1 cellular context compared by ENCODE assay signal in the genomic region with DNA sequence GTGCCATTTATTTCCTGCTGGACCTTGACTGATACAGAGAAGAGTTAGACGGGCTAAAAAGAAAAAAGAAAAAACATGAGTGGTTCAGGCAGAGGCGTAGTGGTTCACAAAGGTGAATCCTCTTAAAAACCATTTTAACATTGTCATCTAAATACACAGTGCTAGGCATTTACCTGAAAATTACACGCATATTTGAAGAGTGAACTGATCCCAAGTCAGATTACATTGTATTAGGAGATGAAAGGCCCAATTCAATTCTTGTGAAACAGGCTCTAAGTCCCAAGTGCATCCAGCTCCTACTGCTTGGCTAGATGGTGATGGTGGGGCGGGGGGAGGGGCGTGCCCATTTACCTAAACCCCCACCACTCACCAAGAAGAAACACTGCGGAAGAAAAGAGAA.
TF ChIP-seq lines count a peak whose summit lies in the region.

No MANE protein-coding gene starts in this region.

TF ChIP-seq in HepG2, 621 proteins besides CTCF, POLR2A, EP300 and RAD21 (continued from another document and continues in another):
- TF ChIP-seq, protein P1, sequence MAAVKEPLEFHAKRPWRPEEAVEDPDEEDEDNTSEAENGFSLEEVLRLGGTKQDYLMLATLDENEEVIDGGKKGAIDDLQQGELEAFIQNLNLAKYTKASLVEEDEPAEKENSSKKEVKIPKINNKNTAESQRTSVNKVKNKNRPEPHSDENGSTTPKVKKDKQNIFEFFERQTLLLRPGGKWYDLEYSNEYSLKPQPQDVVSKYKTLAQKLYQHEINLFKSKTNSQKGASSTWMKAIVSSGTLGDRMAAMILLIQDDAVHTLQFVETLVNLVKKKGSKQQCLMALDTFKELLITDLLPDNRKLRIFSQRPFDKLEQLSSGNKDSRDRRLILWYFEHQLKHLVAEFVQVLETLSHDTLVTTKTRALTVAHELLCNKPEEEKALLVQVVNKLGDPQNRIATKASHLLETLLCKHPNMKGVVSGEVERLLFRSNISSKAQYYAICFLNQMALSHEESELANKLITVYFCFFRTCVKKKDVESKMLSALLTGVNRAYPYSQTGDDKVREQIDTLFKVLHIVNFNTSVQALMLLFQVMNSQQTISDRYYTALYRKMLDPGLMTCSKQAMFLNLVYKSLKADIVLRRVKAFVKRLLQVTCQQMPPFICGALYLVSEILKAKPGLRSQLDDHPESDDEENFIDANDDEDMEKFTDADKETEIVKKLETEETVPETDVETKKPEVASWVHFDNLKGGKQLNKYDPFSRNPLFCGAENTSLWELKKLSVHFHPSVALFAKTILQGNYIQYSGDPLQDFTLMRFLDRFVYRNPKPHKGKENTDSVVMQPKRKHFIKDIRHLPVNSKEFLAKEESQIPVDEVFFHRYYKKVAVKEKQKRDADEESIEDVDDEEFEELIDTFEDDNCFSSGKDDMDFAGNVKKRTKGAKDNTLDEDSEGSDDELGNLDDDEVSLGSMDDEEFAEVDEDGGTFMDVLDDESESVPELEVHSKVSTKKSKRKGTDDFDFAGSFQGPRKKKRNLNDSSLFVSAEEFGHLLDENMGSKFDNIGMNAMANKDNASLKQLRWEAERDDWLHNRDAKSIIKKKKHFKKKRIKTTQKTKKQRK (IDR thresholded peaks at IDR 0.05; ENCODE audit: low read length), result no peak
- TF ChIP-seq TRIM24 (CRISPR knock-in tag; IDR thresholded peaks at IDR 0.05) (peak; percentile 74; the same call in 1 of the 2 replicates), CCDC6 (CRISPR knock-in tag; IDR thresholded peaks at IDR 0.05) (no peak; the same call in 1 of the 2 replicates), ZNF883 (CRISPR knock-in tag; IDR thresholded peaks at IDR 0.05; ENCODE audit: not compliant biosample characterization) (no peak), ATF7 (IDR thresholded peaks at IDR 0.05) (no peak), ATF7 (CRISPR knock-in tag; IDR thresholded peaks at IDR 0.05) (no peak), TARDBP (CRISPR knock-in tag; IDR thresholded peaks at IDR 0.05) (0 out of 2 replicates have a peak, but pooled peaks have one; percentile 39), SRSF4 (IDR thresholded peaks at IDR 0.05; ENCODE audit: low read depth, low read length, poor library complexity, severe bottlenecking) (no peak), ZFYVE20 (CRISPR knock-in tag; IDR thresholded peaks at IDR 0.05; ENCODE audit: borderline replicate concordance, low read depth) (no peak), MTF2 (CRISPR knock-in tag; IDR thresholded peaks at IDR 0.05; ENCODE audit: borderline replicate concordance) (no peak), GATAD2A (CRISPR knock-in tag; IDR thresholded peaks at IDR 0.05) (0 out of 2 replicates have a peak, but pooled peaks have one; percentile 37), KDM6A (CRISPR knock-in tag; IDR thresholded peaks at IDR 0.05; ENCODE audit: low read depth) (peak; percentile 27; the same call in 1 of the 2 replicates), POLR2AphosphoS2 (IDR thresholded peaks at IDR 0.05; ENCODE audit: low read depth, low read length) (no peak), KDM1A (CRISPR knock-in tag; IDR thresholded peaks at IDR 0.05) (no peak), HOXA7 (CRISPR knock-in tag; IDR thresholded peaks at IDR 0.05) (no peak), JUN (CRISPR knock-in tag; IDR thresholded peaks at IDR 0.05) (no peak), YY1 (IDR thresholded peaks at IDR 0.05; ENCODE audit: insufficient read depth, insufficient replicate concordance, low read depth, low read length) (no peak), ZEB1 (IDR thresholded peaks at IDR 0.05; ENCODE audit: insufficient replicate concordance, low read depth) (peak; percentile 98), ZNF749 (CRISPR knock-in tag; IDR thresholded peaks at IDR 0.05; ENCODE audit: borderline replicate concordance) (0 out of 2 replicates have a peak, but pooled peaks have one; percentile 21), GATAD1 (CRISPR knock-in tag; IDR thresholded peaks at IDR 0.05) (no peak), ZNF605 (CRISPR knock-in tag; IDR thresholded peaks at IDR 0.05) (no peak), SKI (IDR thresholded peaks at IDR 0.05; ENCODE audit: partially characterized antibody) (peak; percentile 28), HDAC1 (CRISPR knock-in tag; IDR thresholded peaks at IDR 0.05) (no peak), ZNF225 (CRISPR knock-in tag; IDR thresholded peaks at IDR 0.05) (no peak), MIER3 (CRISPR knock-in tag; IDR thresholded peaks at IDR 0.05; ENCODE audit: borderline replicate concordance) (0 out of 2 replicates have a peak, but pooled peaks have one; percentile 23), ATF1 (CRISPR knock-in tag; IDR thresholded peaks at IDR 0.05) (no peak), PTBP1 (IDR thresholded peaks at IDR 0.05; ENCODE audit: low read depth, low read length, poor library complexity, severe bottlenecking) (no peak), GTF3A (CRISPR knock-in tag; conservative IDR thresholded peaks at IDR 0.05) (no peak), IKZF4 (CRISPR knock-in tag; IDR thresholded peaks at IDR 0.05; ENCODE audit: borderline replicate concordance, low read depth, not compliant biosample characterization) (no peak), CEBPG (CRISPR knock-in tag; IDR thresholded peaks at IDR 0.05) (peak; percentile 46), RARA (CRISPR knock-in tag; IDR thresholded peaks at IDR 0.05) (0 out of 2 replicates have a peak, but pooled peaks have one; percentile 26), NR2F6 (IDR thresholded peaks at IDR 0.05) (no peak), NR2F6 (CRISPR knock-in tag; IDR thresholded peaks at IDR 0.05) (no peak), ASH2L (IDR thresholded peaks at IDR 0.05; ENCODE audit: insufficient read length, low read depth, low read length) (peak; percentile 44)
- TF ChIP-seq, protein P2, sequence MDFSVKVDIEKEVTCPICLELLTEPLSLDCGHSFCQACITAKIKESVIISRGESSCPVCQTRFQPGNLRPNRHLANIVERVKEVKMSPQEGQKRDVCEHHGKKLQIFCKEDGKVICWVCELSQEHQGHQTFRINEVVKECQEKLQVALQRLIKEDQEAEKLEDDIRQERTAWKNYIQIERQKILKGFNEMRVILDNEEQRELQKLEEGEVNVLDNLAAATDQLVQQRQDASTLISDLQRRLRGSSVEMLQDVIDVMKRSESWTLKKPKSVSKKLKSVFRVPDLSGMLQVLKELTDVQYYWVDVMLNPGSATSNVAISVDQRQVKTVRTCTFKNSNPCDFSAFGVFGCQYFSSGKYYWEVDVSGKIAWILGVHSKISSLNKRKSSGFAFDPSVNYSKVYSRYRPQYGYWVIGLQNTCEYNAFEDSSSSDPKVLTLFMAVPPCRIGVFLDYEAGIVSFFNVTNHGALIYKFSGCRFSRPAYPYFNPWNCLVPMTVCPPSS (IDR thresholded peaks at IDR 0.05), result no peak
- TF ChIP-seq, protein P3, sequence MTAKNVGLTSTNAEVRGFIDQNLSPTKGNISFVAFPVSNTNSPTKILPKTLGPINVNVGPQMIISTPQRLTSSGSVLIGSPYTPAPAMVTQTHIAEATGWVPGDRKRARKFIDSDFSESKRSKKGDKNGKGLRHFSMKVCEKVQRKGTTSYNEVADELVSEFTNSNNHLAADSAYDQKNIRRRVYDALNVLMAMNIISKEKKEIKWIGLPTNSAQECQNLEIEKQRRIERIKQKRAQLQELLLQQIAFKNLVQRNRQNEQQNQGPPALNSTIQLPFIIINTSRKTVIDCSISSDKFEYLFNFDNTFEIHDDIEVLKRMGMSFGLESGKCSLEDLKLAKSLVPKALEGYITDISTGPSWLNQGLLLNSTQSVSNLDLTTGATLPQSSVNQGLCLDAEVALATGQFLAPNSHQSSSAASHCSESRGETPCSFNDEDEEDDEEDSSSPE (CRISPR knock-in tag; IDR thresholded peaks at IDR 0.05), result no peak
- TF ChIP-seq, protein P4, sequence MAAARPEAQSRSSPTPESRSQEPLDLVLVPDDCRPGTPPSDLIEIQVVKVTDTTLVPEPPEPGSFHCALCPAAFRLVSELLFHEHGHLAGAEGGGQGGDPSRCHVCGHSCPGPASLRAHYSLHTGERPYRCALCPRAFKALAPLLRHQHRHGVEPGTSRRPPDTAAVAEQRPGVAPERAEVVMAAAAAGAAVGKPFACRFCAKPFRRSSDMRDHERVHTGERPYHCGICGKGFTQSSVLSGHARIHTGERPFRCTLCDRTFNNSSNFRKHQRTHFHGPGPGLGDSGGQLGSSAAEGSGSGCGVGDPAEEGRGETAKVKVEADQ (CRISPR knock-in tag; IDR thresholded peaks at IDR 0.05; ENCODE audit: borderline replicate concordance), result no peak
- TF ChIP-seq, protein P5, sequence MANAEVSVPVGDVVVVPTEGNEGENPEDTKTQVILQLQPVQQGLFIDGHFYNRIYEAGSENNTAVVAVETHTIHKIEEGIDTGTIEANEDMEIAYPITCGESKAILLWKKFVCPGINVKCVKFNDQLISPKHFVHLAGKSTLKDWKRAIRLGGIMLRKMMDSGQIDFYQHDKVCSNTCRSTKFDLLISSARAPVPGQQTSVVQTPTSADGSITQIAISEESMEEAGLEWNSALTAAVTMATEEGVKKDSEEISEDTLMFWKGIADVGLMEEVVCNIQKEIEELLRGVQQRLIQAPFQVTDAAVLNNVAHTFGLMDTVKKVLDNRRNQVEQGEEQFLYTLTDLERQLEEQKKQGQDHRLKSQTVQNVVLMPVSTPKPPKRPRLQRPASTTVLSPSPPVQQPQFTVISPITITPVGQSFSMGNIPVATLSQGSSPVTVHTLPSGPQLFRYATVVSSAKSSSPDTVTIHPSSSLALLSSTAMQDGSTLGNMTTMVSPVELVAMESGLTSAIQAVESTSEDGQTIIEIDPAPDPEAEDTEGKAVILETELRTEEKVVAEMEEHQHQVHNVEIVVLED (CRISPR knock-in tag; IDR thresholded peaks at IDR 0.05; ENCODE audit: borderline replicate concordance), result no peak
- TF ChIP-seq, protein P6, sequence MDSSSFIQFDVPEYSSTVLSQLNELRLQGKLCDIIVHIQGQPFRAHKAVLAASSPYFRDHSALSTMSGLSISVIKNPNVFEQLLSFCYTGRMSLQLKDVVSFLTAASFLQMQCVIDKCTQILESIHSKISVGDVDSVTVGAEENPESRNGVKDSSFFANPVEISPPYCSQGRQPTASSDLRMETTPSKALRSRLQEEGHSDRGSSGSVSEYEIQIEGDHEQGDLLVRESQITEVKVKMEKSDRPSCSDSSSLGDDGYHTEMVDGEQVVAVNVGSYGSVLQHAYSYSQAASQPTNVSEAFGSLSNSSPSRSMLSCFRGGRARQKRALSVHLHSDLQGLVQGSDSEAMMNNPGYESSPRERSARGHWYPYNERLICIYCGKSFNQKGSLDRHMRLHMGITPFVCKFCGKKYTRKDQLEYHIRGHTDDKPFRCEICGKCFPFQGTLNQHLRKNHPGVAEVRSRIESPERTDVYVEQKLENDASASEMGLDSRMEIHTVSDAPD (CRISPR knock-in tag; IDR thresholded peaks at IDR 0.05), result peak; percentile 77; the same call in 1 of the 2 replicates
- TF ChIP-seq, protein P7, sequence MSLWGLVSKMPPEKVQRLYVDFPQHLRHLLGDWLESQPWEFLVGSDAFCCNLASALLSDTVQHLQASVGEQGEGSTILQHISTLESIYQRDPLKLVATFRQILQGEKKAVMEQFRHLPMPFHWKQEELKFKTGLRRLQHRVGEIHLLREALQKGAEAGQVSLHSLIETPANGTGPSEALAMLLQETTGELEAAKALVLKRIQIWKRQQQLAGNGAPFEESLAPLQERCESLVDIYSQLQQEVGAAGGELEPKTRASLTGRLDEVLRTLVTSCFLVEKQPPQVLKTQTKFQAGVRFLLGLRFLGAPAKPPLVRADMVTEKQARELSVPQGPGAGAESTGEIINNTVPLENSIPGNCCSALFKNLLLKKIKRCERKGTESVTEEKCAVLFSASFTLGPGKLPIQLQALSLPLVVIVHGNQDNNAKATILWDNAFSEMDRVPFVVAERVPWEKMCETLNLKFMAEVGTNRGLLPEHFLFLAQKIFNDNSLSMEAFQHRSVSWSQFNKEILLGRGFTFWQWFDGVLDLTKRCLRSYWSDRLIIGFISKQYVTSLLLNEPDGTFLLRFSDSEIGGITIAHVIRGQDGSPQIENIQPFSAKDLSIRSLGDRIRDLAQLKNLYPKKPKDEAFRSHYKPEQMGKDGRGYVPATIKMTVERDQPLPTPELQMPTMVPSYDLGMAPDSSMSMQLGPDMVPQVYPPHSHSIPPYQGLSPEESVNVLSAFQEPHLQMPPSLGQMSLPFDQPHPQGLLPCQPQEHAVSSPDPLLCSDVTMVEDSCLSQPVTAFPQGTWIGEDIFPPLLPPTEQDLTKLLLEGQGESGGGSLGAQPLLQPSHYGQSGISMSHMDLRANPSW (CRISPR knock-in tag; IDR thresholded peaks at IDR 0.05; ENCODE audit: borderline replicate concordance), result no peak
- TF ChIP-seq, protein P8, sequence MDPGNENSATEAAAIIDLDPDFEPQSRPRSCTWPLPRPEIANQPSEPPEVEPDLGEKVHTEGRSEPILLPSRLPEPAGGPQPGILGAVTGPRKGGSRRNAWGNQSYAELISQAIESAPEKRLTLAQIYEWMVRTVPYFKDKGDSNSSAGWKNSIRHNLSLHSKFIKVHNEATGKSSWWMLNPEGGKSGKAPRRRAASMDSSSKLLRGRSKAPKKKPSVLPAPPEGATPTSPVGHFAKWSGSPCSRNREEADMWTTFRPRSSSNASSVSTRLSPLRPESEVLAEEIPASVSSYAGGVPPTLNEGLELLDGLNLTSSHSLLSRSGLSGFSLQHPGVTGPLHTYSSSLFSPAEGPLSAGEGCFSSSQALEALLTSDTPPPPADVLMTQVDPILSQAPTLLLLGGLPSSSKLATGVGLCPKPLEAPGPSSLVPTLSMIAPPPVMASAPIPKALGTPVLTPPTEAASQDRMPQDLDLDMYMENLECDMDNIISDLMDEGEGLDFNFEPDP (CRISPR knock-in tag; conservative IDR thresholded peaks at IDR 0.05), result no peak
- TF ChIP-seq, protein P9, sequence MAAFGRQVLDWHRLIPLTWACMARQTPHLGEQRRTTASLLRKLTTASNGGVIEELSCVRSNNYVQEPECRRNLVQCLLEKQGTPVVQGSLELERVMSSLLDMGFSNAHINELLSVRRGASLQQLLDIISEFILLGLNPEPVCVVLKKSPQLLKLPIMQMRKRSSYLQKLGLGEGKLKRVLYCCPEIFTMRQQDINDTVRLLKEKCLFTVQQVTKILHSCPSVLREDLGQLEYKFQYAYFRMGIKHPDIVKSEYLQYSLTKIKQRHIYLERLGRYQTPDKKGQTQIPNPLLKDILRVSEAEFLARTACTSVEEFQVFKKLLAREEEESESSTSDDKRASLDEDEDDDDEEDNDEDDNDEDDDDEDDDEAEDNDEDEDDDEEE (CRISPR knock-in tag; IDR thresholded peaks at IDR 0.05), result no peak
- TF ChIP-seq, protein P10, sequence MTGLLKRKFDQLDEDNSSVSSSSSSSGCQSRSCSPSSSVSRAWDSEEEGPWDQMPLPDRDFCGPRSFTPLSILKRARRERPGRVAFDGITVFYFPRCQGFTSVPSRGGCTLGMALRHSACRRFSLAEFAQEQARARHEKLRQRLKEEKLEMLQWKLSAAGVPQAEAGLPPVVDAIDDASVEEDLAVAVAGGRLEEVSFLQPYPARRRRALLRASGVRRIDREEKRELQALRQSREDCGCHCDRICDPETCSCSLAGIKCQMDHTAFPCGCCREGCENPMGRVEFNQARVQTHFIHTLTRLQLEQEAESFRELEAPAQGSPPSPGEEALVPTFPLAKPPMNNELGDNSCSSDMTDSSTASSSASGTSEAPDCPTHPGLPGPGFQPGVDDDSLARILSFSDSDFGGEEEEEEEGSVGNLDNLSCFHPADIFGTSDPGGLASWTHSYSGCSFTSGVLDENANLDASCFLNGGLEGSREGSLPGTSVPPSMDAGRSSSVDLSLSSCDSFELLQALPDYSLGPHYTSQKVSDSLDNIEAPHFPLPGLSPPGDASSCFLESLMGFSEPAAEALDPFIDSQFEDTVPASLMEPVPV (CRISPR knock-in tag; IDR thresholded peaks at IDR 0.05), result no peak
- TF ChIP-seq, protein P11, sequence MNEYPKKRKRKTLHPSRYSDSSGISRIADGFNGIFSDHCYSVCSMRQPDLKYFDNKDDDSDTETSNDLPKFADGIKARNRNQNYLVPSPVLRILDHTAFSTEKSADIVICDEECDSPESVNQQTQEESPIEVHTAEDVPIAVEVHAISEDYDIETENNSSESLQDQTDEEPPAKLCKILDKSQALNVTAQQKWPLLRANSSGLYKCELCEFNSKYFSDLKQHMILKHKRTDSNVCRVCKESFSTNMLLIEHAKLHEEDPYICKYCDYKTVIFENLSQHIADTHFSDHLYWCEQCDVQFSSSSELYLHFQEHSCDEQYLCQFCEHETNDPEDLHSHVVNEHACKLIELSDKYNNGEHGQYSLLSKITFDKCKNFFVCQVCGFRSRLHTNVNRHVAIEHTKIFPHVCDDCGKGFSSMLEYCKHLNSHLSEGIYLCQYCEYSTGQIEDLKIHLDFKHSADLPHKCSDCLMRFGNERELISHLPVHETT (CRISPR knock-in tag; conservative IDR thresholded peaks at IDR 0.05), result no peak
